ENCODE assay signal across 8 cellular contexts in the genomic region with DNA sequence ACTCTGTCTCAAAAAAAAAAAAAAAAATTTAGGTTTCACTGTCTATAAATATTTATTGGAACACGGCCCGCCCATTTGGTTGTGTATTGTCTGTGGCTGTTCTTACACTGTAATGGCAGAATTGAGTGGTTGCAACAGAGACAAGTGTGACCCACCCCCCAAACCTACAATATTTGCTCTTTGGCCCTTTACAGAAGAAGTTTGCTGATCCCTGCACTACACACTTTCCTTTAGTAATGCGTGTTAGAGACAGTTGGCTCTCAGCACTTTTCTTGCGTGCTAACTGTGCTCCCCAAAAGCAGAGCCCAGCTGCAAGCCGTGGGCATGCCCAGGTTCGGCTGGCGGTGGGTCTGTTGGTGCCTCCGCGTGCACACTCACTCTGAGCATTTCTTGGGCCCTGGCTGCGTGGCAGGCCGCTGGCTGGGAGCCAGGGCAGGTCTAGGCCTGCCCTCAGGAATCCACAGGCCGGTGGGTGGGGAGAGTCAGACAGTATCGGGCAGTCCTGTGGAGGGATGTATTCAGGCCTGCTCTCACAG.
DNase-seq lines count a peak whose midpoint lies in the region; ATAC-seq and TF ChIP-seq lines count a peak whose summit lies in the region.

No MANE protein-coding gene starts in this region.

- H3K4me1 ChIP-seq in ovary (ENCODE audit: insufficient read depth), result no peaks in the 10 kb centered on the region

- TF ChIP-seq CTCF in VCaP (conservative IDR thresholded peaks at IDR 0.05), result no peak
- no peak for TF ChIP-seq CTCF in progenitor cell of endocrine pancreas (IDR thresholded peaks at IDR 0.05; ENCODE audit: unreplicated experiment)
- TF ChIP-seq CTCF in GM20000 (IDR thresholded peaks at IDR 0.05; ENCODE audit: extremely low read depth, missing control alignments), result no peak
- TF ChIP-seq CTCF in ovary (IDR thresholded peaks at IDR 0.05), result no peak

- no peak overlapping the region for H3K4me3 Mint-ChIP-seq in progenitor cell of endocrine pancreas (ENCODE audit: low read depth)

- no peaks in the 10 kb centered on the region for H3K9me3 Mint-ChIP-seq in progenitor cell of endocrine pancreas (ENCODE audit: low read depth)

- no peak for TF ChIP-seq POLR2A in ovary (IDR thresholded peaks at IDR 0.05)

- intact Hi-C loops in ovary (cut with DNase I), result no loop called here

- DNase-seq in progenitor cell of endocrine pancreas (ENCODE audit: low spot score, unreplicated experiment) (no peak), COLO829 (ENCODE audit: low spot score) (no peak), GM20000 (ENCODE audit: low spot score) (no peak), ovary (no peak)
- no peak for DNase-seq in activated naive CD4-positive, alpha-beta T cell treated with Interleukin-2 at 50 U/mL for 16 hours

- H3K9me3 ChIP-seq in ovary, result no peaks in the 10 kb centered on the region

- no peaks in the 10 kb centered on the region for H3K27me3 Mint-ChIP-seq in progenitor cell of endocrine pancreas

- H3K4me3 ChIP-seq in ovary, result no peak overlapping the region

- TF ChIP-seq EP300 in ovary (IDR thresholded peaks at IDR 0.05), result no peak

- H3K27ac ChIP-seq in VCaP, result peak overlapping the region; percentile 91
- no peak overlapping the region for H3K27ac ChIP-seq in ovary

- peaks cover 4% of the 10 kb centered on the region for H3K36me3 Mint-ChIP-seq in progenitor cell of endocrine pancreas (ENCODE audit: insufficient read depth)

- peak overlapping the region; percentile 54 for H3K27ac Mint-ChIP-seq in progenitor cell of endocrine pancreas

- no peaks in the 10 kb centered on the region for H3K27me3 ChIP-seq in ovary

- ATAC-seq in GM18873 (IDR thresholded peaks at IDR 0.05; ENCODE audit: low FRiP score, unreplicated experiment), result peak; percentile 33
- ATAC-seq in HG03159 (IDR thresholded peaks at IDR 0.05; ENCODE audit: unreplicated experiment), result peak; percentile 36

- 73 to 78% (median 76%) methylated on average over 13 of the region's 13 CpGs for WGBS in ovary, 3 donors

- H3K4me1 Mint-ChIP-seq in progenitor cell of endocrine pancreas (ENCODE audit: low read depth), result peaks cover 24% of the 10 kb centered on the region

- H3K36me3 ChIP-seq in ovary, result no peaks in the 10 kb centered on the region
